In the genomic region with DNA sequence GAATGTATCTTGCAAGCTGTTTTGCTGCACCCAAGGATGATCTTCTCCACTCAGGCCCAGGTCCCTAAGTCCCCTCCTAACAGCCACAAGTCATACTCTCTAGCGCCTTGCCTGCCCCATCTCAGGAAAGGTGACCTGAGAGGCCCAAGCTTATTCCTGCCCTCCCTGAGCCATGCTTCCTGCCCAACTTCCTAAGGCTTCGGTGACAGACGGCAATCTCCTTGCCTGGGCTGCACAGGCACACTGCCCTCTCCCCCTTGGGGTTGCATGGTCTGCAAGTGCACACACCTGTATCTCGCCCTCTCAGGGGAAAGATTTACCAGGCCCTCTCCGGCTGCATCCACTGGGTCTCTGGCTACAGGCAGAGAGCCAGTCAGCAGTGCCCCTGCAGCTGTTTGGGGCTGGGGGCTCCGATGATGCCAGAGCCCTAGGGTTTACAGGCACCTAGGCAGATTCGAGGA, we compare ENCODE assay signal across 11 cellular contexts. TPM values are rescaled to one million over a fixed set of nuclear protein-coding genes. Genes with fewer than 3 reads are reported as not detected.
A peak's percentile ranks its signal among the peaks of the same experiment; 100 is the strongest.
DNase-seq lines count a peak whose midpoint lies in the region; ATAC-seq, FAIRE-seq and TF ChIP-seq lines count a peak whose summit lies in the region.
"Had no signal": no experiment of that assay in that cellular context is flagged by ENCODE, and none has a peak within 500 bp of the region (broad histone marks: within the 10 kb centered on the region; RNA-seq: fewer than 3 reads in every experiment).

No MANE protein-coding gene starts in this region.

- H3K9me3 ChIP-seq in adipocyte (ENCODE audit: control insufficient read depth, low read length) (no peaks in the 10 kb centered on the region), right atrium auricular region (no peaks in the 10 kb centered on the region), skeletal muscle tissue (ENCODE audit: control insufficient read depth in 3 of 3, low read length in 3 of 3) (no peaks in the 10 kb centered on the region)

- no peak for ATAC-seq in HG03460 (IDR thresholded peaks at IDR 0.05; ENCODE audit: unreplicated experiment)
- no peak for ATAC-seq in HG02798 (IDR thresholded peaks at IDR 0.05; ENCODE audit: poor library complexity, unreplicated experiment)

- H3K27me3 ChIP-seq in adipocyte (replicated peaks; ENCODE audit: control insufficient read depth, insufficient read depth, low read length) (no peaks in the 10 kb centered on the region), right atrium auricular region (no peaks in the 10 kb centered on the region), skeletal muscle tissue (ENCODE audit: control insufficient read depth in 3 of 3, insufficient read depth in 3 of 3, low read length in 3 of 3) (peaks cover 0 to 5% (median 0%) of the 10 kb centered on the region in 3 donors)

- peak overlapping the region; percentile 95 to 98 for H3K27ac ChIP-seq in right atrium auricular region
- H3K27ac ChIP-seq in skeletal muscle tissue (ENCODE audit: low read depth, low read length), result peak overlapping the region; percentile 99

- FAIRE-seq in GM12891 (lab: Jason Lieb, UNC), result peak; percentile 43
- FAIRE-seq: TTC549 had no signal

- H3K9ac ChIP-seq in adipocyte (ENCODE audit: low read length), result peak overlapping the region; percentile 98
- peak overlapping the region; percentile 86 to 96 (median 92) for H3K9ac ChIP-seq in skeletal muscle tissue (ENCODE audit: low read depth in 1 of 3, low read length in 3 of 3)

- TF ChIP-seq POLR2A in GM12891 (IDR thresholded peaks at IDR 0.05; ENCODE audit: low read depth, low read length), result no peak

- H3K4me1 ChIP-seq in adipocyte (ENCODE audit: control insufficient read depth, insufficient read depth, low read length), result peaks cover 55% of the 10 kb centered on the region
- H3K4me1 ChIP-seq in right atrium auricular region, result peaks cover 0 to 67% of the 10 kb centered on the region in 2 donors
- H3K4me1 ChIP-seq in skeletal muscle tissue (ENCODE audit: control insufficient read depth in 3 of 3, insufficient read depth in 3 of 3, low read length in 3 of 3), result peaks cover 43 to 64% (median 52%) of the 10 kb centered on the region in 3 donors

- no peak for TF ChIP-seq CTCF in right atrium auricular region (IDR thresholded peaks at IDR 0.05)

- H3K4me3 ChIP-seq in adipocyte (ENCODE audit: low read length) (peak overlapping the region; percentile 81), right atrium auricular region (peak overlapping the region in 1 of 2 donors; percentile 61), skeletal muscle tissue (ENCODE audit: low read length in 3 of 3) (peak overlapping the region; percentile 83 to 88 (median 85))

- H3K36me3 ChIP-seq in adipocyte (ENCODE audit: control insufficient read depth, insufficient read depth, low read length, severe bottlenecking) (no peaks in the 10 kb centered on the region), right atrium auricular region (no peaks in the 10 kb centered on the region), skeletal muscle tissue (ENCODE audit: control insufficient read depth in 3 of 3, insufficient read depth in 3 of 3, low read length in 3 of 3) (no peaks in the 10 kb centered on the region)

- DNase-seq in GM12891 (ENCODE audit: insufficient read length, low spot score), result no peak
- DNase-seq in adipocyte (ENCODE audit: low read depth), result no peak
- DNase-seq in right atrium auricular region (ENCODE audit: low spot score), result peak; percentile 57
- DNase-seq in T-helper 2 cell, result no peak
- no peak for DNase-seq in midbrain (lab: John Stamatoyannopoulos, UW)
- DNase-seq: Kasumi-1 had no signal

TF ChIP-seq in GM12891, 5 proteins besides CTCF, POLR2A, EP300 and RAD21:
- no peak for TF ChIP-seq POU2F2 (IDR thresholded peaks at IDR 0.05; ENCODE audit: low read depth, low read length)
- TF ChIP-seq SPI1 (IDR thresholded peaks at IDR 0.05; ENCODE audit: low read depth, low read length), result no peak
- TF ChIP-seq PAX5 (IDR thresholded peaks at IDR 0.05; ENCODE audit: insufficient read depth, low read length, severe bottlenecking), result no peak
- no peak for TF ChIP-seq TAF1 (IDR thresholded peaks at IDR 0.05; ENCODE audit: low read depth, low read length)
- no peak for TF ChIP-seq POLR2AphosphoS5 (IDR thresholded peaks at IDR 0.05; ENCODE audit: low read depth, low read length)

RNA-seq across cellular contexts. Expression of a gene that starts 0.8 kb away (rescaled TPM):
- polyA plus RNA-seq in GM12891 (2012; ENCODE audit: low read depth, missing spikeins), result 2.1 TPM
- total RNA-seq in right atrium auricular region, result 100 to 1,000 TPM in 1 of 2 donors, 10 to 100 TPM in 1; 67.8 to 195 TPM
- 11.5 TPM for total RNA-seq in skeletal muscle tissue

RNA-seq across cellular contexts. Expression of a gene that starts 9.1 kb away (rescaled TPM):
- polyA plus RNA-seq in GM12891 (2012; ENCODE audit: low read depth, missing spikeins), result 1.1 TPM
- 10 to 100 TPM; 20.9 to 33.8 TPM for total RNA-seq in right atrium auricular region
- 4.2 TPM for total RNA-seq in skeletal muscle tissue

RNA-seq across cellular contexts. Expression of a gene that starts 10.1 kb away (rescaled TPM):
- 0.50 TPM for polyA plus RNA-seq in GM12891 (2012; ENCODE audit: low read depth, missing spikeins)
- total RNA-seq in right atrium auricular region (10 to 100 TPM; 57.0 to 81.3 TPM), skeletal muscle tissue (25.6 TPM)

RNA-seq across cellular contexts. Expression of a gene that starts 52.6 kb away (rescaled TPM):
- polyA plus RNA-seq in GM12891 (2012; ENCODE audit: low read depth, missing spikeins), result not detected
- total RNA-seq in right atrium auricular region, result not detected
- not detected for total RNA-seq in skeletal muscle tissue
- total RNA-seq: RPMI7951 had no signal
